Comparison of ENCODE assay signal across 8 cellular contexts in the genomic region with DNA sequence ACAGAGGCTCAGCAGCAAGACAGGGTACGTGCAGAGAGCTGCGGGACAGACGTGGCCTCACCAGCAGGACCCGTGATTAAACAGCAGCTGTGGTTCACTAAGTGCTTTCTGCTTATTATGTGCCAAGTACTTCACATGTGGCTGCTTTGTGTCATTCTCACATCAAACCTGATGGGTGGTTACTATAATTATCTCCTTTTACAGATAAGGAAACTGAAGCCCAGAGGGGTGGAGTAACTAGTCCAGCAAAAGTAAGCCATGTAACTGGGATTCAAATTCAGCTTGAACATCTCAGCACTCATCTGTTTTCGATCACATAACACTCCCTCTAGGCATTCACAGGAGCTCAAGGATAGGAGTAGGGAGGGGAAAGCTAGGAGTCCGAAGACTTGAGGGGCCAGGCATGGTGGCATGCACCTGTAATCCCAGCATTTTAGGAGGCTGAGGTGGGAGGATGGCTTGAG. TPM values are rescaled to one million over a fixed set of nuclear protein-coding genes. Genes with fewer than 3 reads are reported as not detected.
A peak's percentile ranks its signal among the peaks of the same experiment; 100 is the strongest.
DNase-seq lines count a peak whose midpoint lies in the region; ATAC-seq and TF ChIP-seq lines count a peak whose summit lies in the region.

No MANE protein-coding gene starts in this region.

- no peaks in the 10 kb centered on the region for H3K36me3 ChIP-seq in heart right ventricle
- H3K36me3 ChIP-seq in thyroid gland: no peaks in the 10 kb centered on the region

- intact Hi-C loops in heart right ventricle (cut with DNase I) (loop anchor here in 5 of 10 donors (1.0 to 5.0 kb wide), 4 partner anchors 48 to 53 kb away; partner anchors contain the start of gene CLIC4 (in 4 of the 5)), thyroid gland (cut with DNase I) (no loop called here)

- TF ChIP-seq CTCF in AG04450 (IDR thresholded peaks at IDR 0.05; ENCODE audit: low read depth, low read length) (no peak), heart right ventricle (IDR thresholded peaks at IDR 0.05) (no peak), thyroid gland (IDR thresholded peaks at IDR 0.05) (no peak)

- no peak for TF ChIP-seq POLR2A in thyroid gland (IDR thresholded peaks at IDR 0.05)

- WGBS in heart right ventricle, 2 donors: 10 to 14% methylated on average over 6 of the region's 6 CpGs
- 47 to 66% methylated on average over 6 of the region's 6 CpGs for WGBS in thyroid gland, 2 donors

- ATAC-seq in heart right ventricle (peak; percentile 78 to 93 (median 90)), HG03139 (IDR thresholded peaks at IDR 0.05; ENCODE audit: unreplicated experiment) (no peak), HG02763 (IDR thresholded peaks at IDR 0.05; ENCODE audit: unreplicated experiment) (no peak)

- H3K4me1 ChIP-seq in heart right ventricle (peaks cover 21 to 62% (median 44%) of the 10 kb centered on the region in 9 donors), thyroid gland (no peaks in the 10 kb centered on the region)

- no peak for DNase-seq in AG04450 (ENCODE audit: low read depth, low spot score)
- DNase-seq in HCEC 1CT: peak; percentile 35
- DNase-seq in NCI-H82 (lab: John Stamatoyannopoulos, UW): peak; percentile 71
- peak; percentile 56 to 71 for DNase-seq in heart right ventricle
- DNase-seq in thyroid gland: no peak
- DNase-seq in Ammon's horn (ENCODE audit: low spot score): no peak

- CTCF ChIA-PET in AG04450 (lab: Charles Lee): interaction anchor here (1.2 to 9.6 kb wide), 2 partner anchors 133 to 141 kb away, joined by 5 to 223 read pairs; no protein-coding TSS in a partner anchor

- POLR2A ChIA-PET in AG04450 (lab: Yijun Ruan, JAX): interaction anchor here (1.1 to 1.7 kb wide), 3 partner anchors 10 to 51 kb away, joined by 3 to 10 read pairs (median 4); partner anchors contain the start of gene CLIC4

- no peak overlapping the region for H3K4me3 ChIP-seq in AG04450 (ENCODE audit: low read depth, low read length)
- no peak overlapping the region for H3K4me3 ChIP-seq in heart right ventricle
- no peak overlapping the region for H3K4me3 ChIP-seq in thyroid gland (replicated peaks in 1 of 3)

- no peaks in the 10 kb centered on the region for H3K27me3 ChIP-seq in AG04450 (ENCODE audit: control insufficient read depth, insufficient read depth, low read length)
- H3K27me3 ChIP-seq in heart right ventricle: no peaks in the 10 kb centered on the region
- H3K27me3 ChIP-seq in thyroid gland: no peaks in the 10 kb centered on the region

- H3K9me3 ChIP-seq in AG04450 (ENCODE audit: control insufficient read depth, insufficient read depth, low read length) (no peaks in the 10 kb centered on the region), heart right ventricle (no peaks in the 10 kb centered on the region), thyroid gland (no peaks in the 10 kb centered on the region)

- H3K27ac ChIP-seq in AG04450 (ENCODE audit: low read depth, low read length) (peak overlapping the region; percentile 49), heart right ventricle (peak overlapping the region; percentile 53 to 84 (median 74)), thyroid gland (peak overlapping the region in 1 of 3 donors; percentile 17)

RNA-seq across cellular contexts. Expression of gene CLIC4, which starts 50.8 kb away (rescaled TPM):
- 412 and 561 TPM in 2 replicates for polyA plus RNA-seq in AG04450 (2011; rRNA removed)
- 139 and 248 TPM in 2 replicates for polyA minus RNA-seq in AG04450 (2011; rRNA and poly(A)+ RNA removed)
- 100 to 1,000 TPM; 256 to 511 (median 353) TPM for total RNA-seq in heart right ventricle
- 100 to 1,000 TPM in 1 of 2 donors, 10 to 100 TPM in 1; 90.8 to 308 TPM for polyA plus RNA-seq in heart right ventricle
- 100 to 1,000 TPM in 2 of 4 donors, 10 to 100 TPM in 2; 53.0 to 151 (median 95.3) TPM for total RNA-seq in thyroid gland

RNA-seq across cellular contexts. Expression of gene SRRM1, which starts 51.3 kb away (rescaled TPM):
- polyA plus RNA-seq in AG04450 (2011; rRNA removed): 61.2 and 63.3 TPM in 2 replicates
- 57.1 and 60.0 TPM in 2 replicates for polyA minus RNA-seq in AG04450 (2011; rRNA and poly(A)+ RNA removed)
- total RNA-seq in heart right ventricle: 10 to 100 TPM; 54.4 to 82.9 (median 75.8) TPM
- 10 to 100 TPM; 26.0 to 83.0 TPM for polyA plus RNA-seq in heart right ventricle
- 100 to 1,000 TPM in 3 of 4 donors, 10 to 100 TPM in 1; 89.6 to 137 (median 120) TPM for total RNA-seq in thyroid gland

Comparison
In these comparisons a context has a peak if more than half of its experiments do, and no peak if none do; other contexts are left out.
1. DNase-seq: peak in HCEC 1CT (single experiment), NCI-H82 (single experiment) and heart right ventricle (2 of 2); none in AG04450 (single experiment), thyroid gland (0 of 2) and Ammon's horn (single experiment).
2. ATAC-seq: peak in heart right ventricle (8 of 8); none in HG03139 (single experiment) and HG02763 (single experiment).